ENCODE assay signal across 26 cellular contexts in the genomic region with DNA sequence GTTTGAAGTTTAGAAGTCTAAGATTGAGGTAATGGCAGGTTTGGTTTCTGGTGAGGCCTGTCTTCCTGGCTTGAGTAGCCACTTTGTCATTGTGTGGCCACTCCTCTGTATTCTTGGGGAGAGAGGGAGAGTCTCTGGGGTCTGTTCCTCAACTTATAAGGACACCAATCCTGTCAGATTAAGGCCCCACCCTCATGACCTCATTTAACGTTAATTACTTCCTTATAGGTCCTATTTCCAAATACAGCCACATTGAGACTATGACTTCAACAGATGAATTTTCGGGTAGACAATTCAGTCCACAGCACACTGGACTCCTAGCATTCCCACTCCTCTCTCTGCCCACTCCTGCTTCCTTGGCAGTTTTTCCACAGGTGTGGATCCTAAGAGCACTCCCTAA.
"Had no signal": no experiment of that assay in that cellular context is flagged by ENCODE, and none has a peak within 500 bp of the region (broad histone marks: within the 10 kb centered on the region; RNA-seq: fewer than 3 reads in every experiment).

No MANE protein-coding gene starts in this region.

- H3K27ac ChIP-seq: ovary, parathyroid adenoma, psoas muscle, right lobe of liver, sigmoid colon, spleen, stomach, thoracic aorta, thyroid gland, tibial nerve, upper lobe of right lung, uterus had no signal

- H3K36me3 ChIP-seq: ovary, right lobe of liver, sigmoid colon, spleen, stomach, thoracic aorta, thyroid gland, tibial nerve, upper lobe of right lung, uterus had no signal

- ATAC-seq: naive thymus-derived CD8-positive, alpha-beta T cell; natural killer cell treated with Interleukin-12 subunit alpha and Interleukin-12 subunit beta and Interleukin-15 and Interleukin-18, amount 100 ng/mL, for 72 hours; psoas muscle; right cardiac atrium; right lobe of liver; stimulated activated effector memory CD8-positive, alpha-beta T cell treated with anti-CD3 and anti-CD28 coated beads, Interleukin-12 subunit alpha, Interleukin-12 subunit beta, amount 100 ng/mL, for 72 hours; stimulated activated naive B cell treated with anti-CD40 and anti-IgM and Interleukin-4, amounts not matched to agents 10 μg/mL and 1 μg/mL and 100 μg/mL, for 72 hours; upper lobe of right lung had no signal

- H3K27me3 ChIP-seq: ovary, right lobe of liver, sigmoid colon, spleen, stomach, thyroid gland, tibial nerve, upper lobe of right lung, uterus had no signal

- H3K4me3 ChIP-seq: ovary, psoas muscle, right lobe of liver, sigmoid colon, smooth muscle cell, spleen, stomach, thoracic aorta, thyroid gland, tibial nerve, upper lobe of right lung, uterus had no signal

- DNase-seq: naive B cell; naive thymus-derived CD8-positive, alpha-beta T cell; nephron progenitor cell; occipital lobe; ovary; posterior cingulate gyrus; psoas muscle; right cardiac atrium; right lobe of liver; sigmoid colon; spleen; stimulated activated CD4-positive, alpha-beta T cell treated with anti-CD3 and anti-CD28 coated beads, Interleukin-12 subunit alpha, Interleukin-12 subunit beta, amount 100 ng/mL, for 4 hours; stimulated activated CD4-positive, alpha-beta T cell treated with anti-CD3 and anti-CD28 coated beads, Interleukin-1b, Interleukin-23, amount 100 ng/mL, for 48 hours; stimulated activated CD4-positive, alpha-beta T cell treated with anti-CD3 and anti-CD28 coated beads, Interleukin-4, amount 100 ng/mL, for 24 hours; stimulated activated naive B cell treated with anti-CD40 and anti-IgM and Interleukin-4, amounts not matched to agents 10 μg/mL and 1 μg/mL and 100 μg/mL, for 72 hours; stimulated activated naive CD4-positive, alpha-beta T cell treated with Interleukin-2 at 50 U/mL for 16 hours; stomach; thyroid gland; upper lobe of right lung; uterus had no signal

- H3K4me1 ChIP-seq: parathyroid adenoma, psoas muscle, right lobe of liver, sigmoid colon, spleen, stomach, thyroid gland, tibial nerve, upper lobe of right lung, uterus had no signal

- H3K9me3 ChIP-seq: ovary, psoas muscle, right lobe of liver, sigmoid colon, spleen, stomach, thoracic aorta, thyroid gland, tibial nerve, upper lobe of right lung, uterus had no signal
